Comparison of ENCODE assay signal across 22 cellular contexts in the genomic region with DNA sequence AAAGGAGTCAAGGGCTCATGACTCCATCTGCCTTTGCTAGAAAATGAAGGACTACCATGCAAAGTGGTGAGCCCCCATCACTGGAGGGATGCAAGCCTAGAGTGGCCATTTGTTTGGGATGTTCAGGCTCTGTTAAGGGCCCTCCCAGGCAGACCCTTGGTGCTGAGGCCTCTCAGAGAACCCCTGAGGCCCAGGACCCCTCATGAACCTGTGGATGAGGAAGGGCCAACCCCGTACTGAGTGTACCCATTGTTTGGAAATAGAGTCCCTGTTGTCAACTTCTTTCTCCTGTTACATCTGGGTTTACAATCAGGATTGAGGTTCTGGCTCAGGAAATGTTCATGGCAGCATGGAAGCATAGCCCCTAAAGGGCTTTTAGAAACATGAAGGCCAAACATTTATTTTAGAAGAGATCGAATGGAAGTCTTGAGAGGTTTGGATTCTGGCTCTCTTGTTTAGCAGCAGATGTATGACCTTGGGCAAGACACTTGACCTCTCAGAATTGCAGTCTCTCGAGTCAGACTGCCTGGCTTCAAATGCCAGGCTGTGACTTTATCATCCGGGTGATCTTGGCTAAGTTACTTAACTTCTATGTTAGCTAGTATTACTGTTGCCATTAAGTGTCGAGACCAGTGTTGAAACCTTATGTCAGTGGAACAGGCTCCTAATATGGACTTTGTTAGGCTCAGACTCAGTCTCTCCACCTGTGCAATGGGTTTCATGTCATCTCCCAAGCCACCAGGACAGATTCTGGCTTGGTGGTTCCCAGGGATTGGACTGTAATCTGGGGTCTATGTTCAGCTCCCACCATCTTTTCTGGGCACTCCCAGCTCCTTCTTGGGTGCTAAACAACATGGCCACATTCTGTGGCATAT. TPM values are rescaled to one million over a fixed set of nuclear protein-coding genes. Genes with fewer than 3 reads are reported as not detected.
A peak's percentile ranks its signal among the peaks of the same experiment; 100 is the strongest.
DNase-seq lines count a peak whose midpoint lies in the region; ATAC-seq, FAIRE-seq and TF ChIP-seq lines count a peak whose summit lies in the region.
"Had no signal": no experiment of that assay in that cellular context is flagged by ENCODE, and none has a peak within 500 bp of the region (broad histone marks: within the 10 kb centered on the region; RNA-seq: fewer than 3 reads in every experiment).

No MANE protein-coding gene starts in this region.

- CTCF ChIA-PET in SK-N-SH (lab: Yijun Ruan, JAX): interaction anchor here (0.8 kb wide), 1 partner anchor 131 kb away, joined by 3 read pairs; no protein-coding TSS in a partner anchor

- H3K9ac ChIP-seq in SK-N-SH: no peak overlapping the region

- 78% methylated on average over 4 of the region's 5 CpGs for WGBS in SK-N-SH (ENCODE audit: low lambda C conversion rate)

- POLR2A ChIA-PET in SK-N-SH (lab: Yijun Ruan, JAX): no interaction called here

- ATAC-seq in SK-N-SH treated with all-trans-retinoic acid at 6 μM for 48 hours: no peak
- ATAC-seq: right lobe of liver had no signal

- no peak overlapping the region for H2AFZ ChIP-seq in SK-N-SH (ENCODE audit: low read depth)
- H2AFZ ChIP-seq: PC-9 had no signal

- H3K9me3 Mint-ChIP-seq in type B pancreatic cell: no peaks in the 10 kb centered on the region
- H3K9me3 Mint-ChIP-seq: activated CD4-positive, alpha-beta T cell treated with anti-CD3 and anti-CD28 coated beads, Interleukin-2, amount 10 ng/mL, durations not matched to agents 24 days and 14 days; activated T-cell treated with anti-CD3 and anti-CD28 coated beads, Interleukin-2, amount 50 U/mL, for 24 hours; mesothelial cell of epicardium had no signal

- H3K4me1 Mint-ChIP-seq in type B pancreatic cell (ENCODE audit: unreplicated experiment): peaks cover 33% of the 10 kb centered on the region
- H3K4me1 Mint-ChIP-seq: activated CD4-positive, alpha-beta T cell treated with anti-CD3 and anti-CD28 coated beads, Interleukin-2, amount 10 ng/mL, durations not matched to agents 24 days and 14 days had no signal

- peak; percentile 75 for FAIRE-seq in bronchial epithelial cell (lab: Jason Lieb, UNC)
- FAIRE-seq: islet of Langerhans, TTC549 had no signal

- DNase-seq in SK-N-SH (no peak), bronchial epithelial cell (ENCODE audit: low read depth) (no peak), myocyte (ENCODE audit: low read depth) (peak; percentile 41), type B pancreatic cell (ENCODE audit: extremely low spot score, unreplicated experiment) (peak; percentile 50), AML-193 (lab: John Stamatoyannopoulos, UW) (no peak)
- DNase-seq in stimulated activated CD4-positive, alpha-beta T cell treated with anti-CD3 and anti-CD28 coated beads, Interleukin-2, amount 100 ng/mL, for 48 hours: no peak
- no peak for DNase-seq in activated CD4-positive, alpha-beta T cell treated with anti-CD3 and anti-CD28 coated beads, Interleukin-2, amount 50 U/mL, for 48 hours
- DNase-seq: activated CD4-positive, alpha-beta T cell treated with anti-CD3 and anti-CD28 coated beads, Interleukin-2, amount 10 ng/mL, durations not matched to agents 24 days and 14 days; activated T-cell treated with anti-CD3 and anti-CD28 coated beads, Interleukin-2, amount 50 U/mL, for 24 hours; C1 segment of cervical spinal cord; DMS153; effector memory CD4-positive, alpha-beta T cell; nucleus accumbens; PC-9 had no signal

- H3K27ac Mint-ChIP-seq in type B pancreatic cell: no peak overlapping the region
- H3K27ac Mint-ChIP-seq: activated CD4-positive, alpha-beta T cell treated with anti-CD3 and anti-CD28 coated beads, Interleukin-2, amount 10 ng/mL, durations not matched to agents 24 days and 14 days; activated naive CD8-positive, alpha-beta T cell; activated T-cell treated with anti-CD3 and anti-CD28 coated beads, Interleukin-2, amount 50 U/mL, for 24 hours had no signal

- H3K79me2 ChIP-seq in SK-N-SH (ENCODE audit: insufficient read depth): no peaks in the 10 kb centered on the region

- H4K20me1 ChIP-seq in SK-N-SH (ENCODE audit: insufficient read depth): no peaks in the 10 kb centered on the region

- H3K27me3 ChIP-seq in SK-N-SH (ENCODE audit: insufficient read depth) (no peaks in the 10 kb centered on the region), bronchial epithelial cell (ENCODE audit: control insufficient read depth, insufficient read depth, low read length) (peaks cover 1% of the 10 kb centered on the region)
- H3K27me3 ChIP-seq: heart right ventricle, right lobe of liver had no signal

- no peak for TF ChIP-seq RAD21 in SK-N-SH (IDR thresholded peaks at IDR 0.05; ENCODE audit: low read length)

- peaks cover 10% of the 10 kb centered on the region for H3K27me3 Mint-ChIP-seq in type B pancreatic cell
- H3K27me3 Mint-ChIP-seq: activated CD4-positive, alpha-beta T cell treated with anti-CD3 and anti-CD28 coated beads, Interleukin-2, amount 10 ng/mL, durations not matched to agents 24 days and 14 days; activated T-cell treated with anti-CD3 and anti-CD28 coated beads, Interleukin-2, amount 50 U/mL, for 24 hours had no signal

- H3K9me2 ChIP-seq in SK-N-SH: no peaks in the 10 kb centered on the region

- H3K36me3 Mint-ChIP-seq in type B pancreatic cell: no peaks in the 10 kb centered on the region
- H3K36me3 Mint-ChIP-seq: activated naive CD8-positive, alpha-beta T cell; mesothelial cell of epicardium had no signal

- H3K4me3 ChIP-seq in SK-N-SH (ENCODE audit: low read depth in 2 of 2, low read length in 1 of 2): no peak overlapping the region
- H3K4me3 ChIP-seq in bronchial epithelial cell (ENCODE audit: low read depth, low read length): no peak overlapping the region
- H3K4me3 ChIP-seq: heart right ventricle, PC-9, right lobe of liver had no signal

- TF ChIP-seq CTCF in SK-N-SH (IDR thresholded peaks at IDR 0.05) (no peak), bronchial epithelial cell (IDR thresholded peaks at IDR 0.05; ENCODE audit: insufficient read depth, low read length, severe bottlenecking) (no peak), type B pancreatic cell (conservative IDR thresholded peaks at IDR 0.05) (no peak)

- no peaks in the 10 kb centered on the region; a peak in 1 of 4 replicates for H3K4me1 ChIP-seq in SK-N-SH (ENCODE audit: control insufficient read depth in 1 of 2, insufficient read depth in 2 of 2, low read depth in 1 of 2, low read length in 1 of 2)
- H3K4me1 ChIP-seq: right lobe of liver had no signal

- H3F3A ChIP-seq in SK-N-SH (replicated peaks; ENCODE audit: insufficient read depth): no peaks in the 10 kb centered on the region

- H3K36me3 ChIP-seq in SK-N-SH (replicated peaks in 1 of 2; ENCODE audit: control insufficient read depth in 1 of 2, insufficient read depth in 2 of 2, low read length in 1 of 2) (no peaks in the 10 kb centered on the region), bronchial epithelial cell (ENCODE audit: control insufficient read depth, insufficient read depth, low read length) (no peaks in the 10 kb centered on the region)
- H3K36me3 ChIP-seq: heart right ventricle, right lobe of liver had no signal

- no peak overlapping the region; the same call in 1 of the 2 replicates for H3K4me2 ChIP-seq in SK-N-SH
- H3K4me2 ChIP-seq: PC-9 had no signal

- no peak overlapping the region for H3K4me3 Mint-ChIP-seq in type B pancreatic cell
- H3K4me3 Mint-ChIP-seq: activated CD4-positive, alpha-beta T cell treated with anti-CD3 and anti-CD28 coated beads, Interleukin-2, amount 10 ng/mL, durations not matched to agents 24 days and 14 days; activated naive CD8-positive, alpha-beta T cell; activated T-cell treated with anti-CD3 and anti-CD28 coated beads, Interleukin-2, amount 50 U/mL, for 24 hours; mesothelial cell of epicardium had no signal

- TF ChIP-seq EP300 in SK-N-SH (IDR thresholded peaks at IDR 0.05; ENCODE audit: borderline replicate concordance in 1 of 2, low read depth in 1 of 2, low read length in 1 of 2): no peak

- no peak overlapping the region for H3K27ac ChIP-seq in SK-N-SH (ENCODE audit: low read depth in 2 of 2, low read length in 1 of 2)
- H3K27ac ChIP-seq: 22Rv1, PC-9, right lobe of liver had no signal

- H3K9me3 ChIP-seq in SK-N-SH: no peaks in the 10 kb centered on the region
- H3K9me3 ChIP-seq: heart right ventricle, right lobe of liver had no signal

TF ChIP-seq in SK-N-SH, 30 proteins besides CTCF, POLR2A, EP300 and RAD21 (continues in another document):
- TF ChIP-seq, protein P1, sequence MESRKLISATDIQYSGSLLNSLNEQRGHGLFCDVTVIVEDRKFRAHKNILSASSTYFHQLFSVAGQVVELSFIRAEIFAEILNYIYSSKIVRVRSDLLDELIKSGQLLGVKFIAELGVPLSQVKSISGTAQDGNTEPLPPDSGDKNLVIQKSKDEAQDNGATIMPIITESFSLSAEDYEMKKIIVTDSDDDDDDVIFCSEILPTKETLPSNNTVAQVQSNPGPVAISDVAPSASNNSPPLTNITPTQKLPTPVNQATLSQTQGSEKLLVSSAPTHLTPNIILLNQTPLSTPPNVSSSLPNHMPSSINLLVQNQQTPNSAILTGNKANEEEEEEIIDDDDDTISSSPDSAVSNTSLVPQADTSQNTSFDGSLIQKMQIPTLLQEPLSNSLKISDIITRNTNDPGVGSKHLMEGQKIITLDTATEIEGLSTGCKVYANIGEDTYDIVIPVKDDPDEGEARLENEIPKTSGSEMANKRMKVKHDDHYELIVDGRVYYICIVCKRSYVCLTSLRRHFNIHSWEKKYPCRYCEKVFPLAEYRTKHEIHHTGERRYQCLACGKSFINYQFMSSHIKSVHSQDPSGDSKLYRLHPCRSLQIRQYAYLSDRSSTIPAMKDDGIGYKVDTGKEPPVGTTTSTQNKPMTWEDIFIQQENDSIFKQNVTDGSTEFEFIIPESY (IDR thresholded peaks at IDR 0.05; ENCODE audit: borderline replicate concordance, low read depth): no peak

TF ChIP-seq in SK-N-SH treated with all-trans-retinoic acid at 6 μM for 48 hours, 23 proteins besides CTCF, POLR2A, EP300 and RAD21 (continues in another document):
- no peak for TF ChIP-seq ZFP30 (CRISPR knock-in tag; IDR thresholded peaks at IDR 0.05)
- TF ChIP-seq, protein P2, sequence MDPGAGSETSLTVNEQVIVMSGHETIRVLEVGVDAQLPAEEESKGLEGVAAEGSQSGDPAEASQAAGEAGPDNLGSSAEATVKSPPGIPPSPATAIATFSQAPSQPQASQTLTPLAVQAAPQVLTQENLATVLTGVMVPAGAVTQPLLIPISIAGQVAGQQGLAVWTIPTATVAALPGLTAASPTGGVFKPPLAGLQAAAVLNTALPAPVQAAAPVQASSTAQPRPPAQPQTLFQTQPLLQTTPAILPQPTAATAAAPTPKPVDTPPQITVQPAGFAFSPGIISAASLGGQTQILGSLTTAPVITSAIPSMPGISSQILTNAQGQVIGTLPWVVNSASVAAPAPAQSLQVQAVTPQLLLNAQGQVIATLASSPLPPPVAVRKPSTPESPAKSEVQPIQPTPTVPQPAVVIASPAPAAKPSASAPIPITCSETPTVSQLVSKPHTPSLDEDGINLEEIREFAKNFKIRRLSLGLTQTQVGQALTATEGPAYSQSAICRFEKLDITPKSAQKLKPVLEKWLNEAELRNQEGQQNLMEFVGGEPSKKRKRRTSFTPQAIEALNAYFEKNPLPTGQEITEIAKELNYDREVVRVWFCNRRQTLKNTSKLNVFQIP (CRISPR knock-in tag; IDR thresholded peaks at IDR 0.05; ENCODE audit: borderline replicate concordance, low read depth): no peak

RNA-seq across cellular contexts. Expression of a gene that starts 12.4 kb away (rescaled TPM):
- polyA plus RNA-seq in SK-N-SH (2012; rRNA removed): 0.49 and 0.52 TPM in 2 replicates
- 0.29 and 0.53 TPM in 2 replicates for polyA plus RNA-seq in SK-N-SH (2012; cell fraction: cytosol; rRNA removed)
- 1.0 and 1.1 TPM in 2 replicates for polyA plus RNA-seq in SK-N-SH (2012; cell fraction: nucleus; rRNA removed)
- total RNA-seq in bronchial epithelial cell: 0.53 TPM in 1 of 2 replicates, not detected in the other
- 29.2 and 33.5 TPM in 2 replicates for total RNA-seq in myocyte
- 1,681 TPM for polyA plus RNA-seq in myocyte (2012)
- total RNA-seq in type B pancreatic cell (ENCODE audit: low replicate concordance): 0.26 and 0.92 TPM in 2 replicates

Comparison
In these comparisons a context has a peak if more than half of its experiments do, and no peak if none do; other contexts are left out.
1. DNase-seq: peak in myocyte (single experiment) and type B pancreatic cell (single experiment); none in SK-N-SH (single experiment), bronchial epithelial cell (single experiment), AML-193 (0 of 2), stimulated activated CD4-positive, alpha-beta T cell treated with anti-CD3 and anti-CD28 coated beads, Interleukin-2, amount 100 ng/mL, for 48 hours (0 of 2) and activated CD4-positive, alpha-beta T cell treated with anti-CD3 and anti-CD28 coated beads, Interleukin-2, amount 50 U/mL, for 48 hours (0 of 2).
2. RNA of a gene that starts 12.4 kb away (total RNA-seq): 29.2 to 33.5 TPM in myocyte; 0.26 to 0.92 TPM in type B pancreatic cell and 0.53 TPM in bronchial epithelial cell; every median in the first group is over 10 times any median in the second.